ENCODE assay signal across 17 cellular contexts in genomic region chr2:9166579-9167392, GRCh38. TPM values are rescaled to one million over a fixed set of nuclear protein-coding genes. Genes with fewer than 3 reads are reported as not detected.
DNase-seq lines count a peak whose midpoint lies in the region; ATAC-seq and TF ChIP-seq lines count a peak whose summit lies in the region.
"Had no signal": no experiment of that assay in that cellular context is flagged by ENCODE, and none has a peak within 500 bp of the region (broad histone marks: within the 10 kb centered on the region; RNA-seq: fewer than 3 reads in every experiment).

No MANE protein-coding gene starts in this region.

- H3K9ac ChIP-seq in neural progenitor cell (no peak overlapping the region), mammary epithelial cell (ENCODE audit: insufficient read depth, low read length) (no peak overlapping the region)

- POLR2A ChIA-PET in PC-9 (lab: Charles Lee; ENCODE audit: unreplicated experiment) = no interaction called here
- POLR2A ChIA-PET in naive thymus-derived CD4-positive, alpha-beta T cell (lab: Charles Lee) = no interaction called here

- H3K4me1 ChIP-seq in PC-9 (replicated peaks; ENCODE audit: insufficient read depth) = peaks cover 80% of the 10 kb centered on the region
- H3K4me1 ChIP-seq in heart left ventricle = peaks cover 0 to 57% (median 7%) of the 10 kb centered on the region in 12 donors
- peaks cover 3% of the 10 kb centered on the region for H3K4me1 ChIP-seq in neural progenitor cell
- no peaks in the 10 kb centered on the region for H3K4me1 ChIP-seq in naive thymus-derived CD4-positive, alpha-beta T cell (ENCODE audit: control insufficient read depth in 2 of 2, insufficient read depth in 2 of 2, low read length in 2 of 2)
- H3K4me1 ChIP-seq in mammary epithelial cell (ENCODE audit: insufficient read depth, low read length) = peaks cover 24% of the 10 kb centered on the region
- H3K4me1 ChIP-seq: adrenal gland had no signal

- no peaks in the 10 kb centered on the region for H3K9me3 ChIP-seq in PC-9 (ENCODE audit: insufficient read depth, low read depth)
- no peaks in the 10 kb centered on the region for H3K9me3 ChIP-seq in heart left ventricle
- no peaks in the 10 kb centered on the region for H3K9me3 ChIP-seq in neural progenitor cell (ENCODE audit: low read depth)
- H3K9me3 ChIP-seq in naive thymus-derived CD4-positive, alpha-beta T cell (ENCODE audit: control insufficient read depth in 2 of 3, low read length in 3 of 3) = no peaks in the 10 kb centered on the region
- no peaks in the 10 kb centered on the region for H3K9me3 ChIP-seq in mammary epithelial cell (replicated peaks; ENCODE audit: insufficient read depth, low read length)
- H3K9me3 ChIP-seq: adrenal gland, SJSA1 had no signal

- TF ChIP-seq POLR2A in heart left ventricle (IDR thresholded peaks at IDR 0.05) = no peak

- whole genome bisulfite sequencing in heart left ventricle, 4 donors = 66 to 88% (median 82%) methylated on average over 11 of the region's 11 CpGs
- 93% methylated on average over 9 of the region's 11 CpGs for WGBS in mammary epithelial cell (ENCODE audit: low coverage, missing lambda C conversion rate)

- in situ Hi-C loops in mammary epithelial cell (cut with MboI; ENCODE audit: low sequenced_read_pairs in 2 of 2) = no loop called here

- H3K27me3 Mint-ChIP-seq in CD14-positive monocyte (ENCODE audit: low read depth in 3 of 3) (peaks cover 0 to 12% (median 0%) of the 10 kb centered on the region in 3 donors), neural progenitor cell (ENCODE audit: insufficient read depth, low read depth) (peaks cover 3% of the 10 kb centered on the region)
- peaks cover 5 to 22% (median 14%) of the 10 kb centered on the region in 5 donors for H3K27me3 Mint-ChIP-seq in naive thymus-derived CD4-positive, alpha-beta T cell

- peaks cover 57% of the 10 kb centered on the region for H3F3A ChIP-seq in PC-9 (ENCODE audit: insufficient read depth, low read depth)
- H3F3A ChIP-seq in neural progenitor cell (ENCODE audit: low read depth) = no peaks in the 10 kb centered on the region

- H3K27me3 ChIP-seq in PC-9 (ENCODE audit: insufficient read depth, low read depth) = no peaks in the 10 kb centered on the region
- H3K27me3 ChIP-seq in heart left ventricle = no peaks in the 10 kb centered on the region
- no peaks in the 10 kb centered on the region for H3K27me3 ChIP-seq in neural progenitor cell
- H3K27me3 ChIP-seq in naive thymus-derived CD4-positive, alpha-beta T cell (ENCODE audit: control insufficient read depth in 2 of 2, insufficient read depth in 2 of 2, low read length in 2 of 2) = no peaks in the 10 kb centered on the region
- H3K27me3 ChIP-seq in mammary epithelial cell (ENCODE audit: insufficient read depth, low read length) = no peaks in the 10 kb centered on the region
- H3K27me3 ChIP-seq: adrenal gland, SJSA1 had no signal

- H3K4me3 ChIP-seq in PC-9 = no peak overlapping the region
- no peak overlapping the region for H3K4me3 ChIP-seq in heart left ventricle
- no peak overlapping the region for H3K4me3 ChIP-seq in neural progenitor cell
- H3K4me3 ChIP-seq in naive thymus-derived CD4-positive, alpha-beta T cell (ENCODE audit: low read length) = no peak overlapping the region
- H3K4me3 ChIP-seq in mammary epithelial cell (replicated peaks in 1 of 3; ENCODE audit: insufficient read depth in 1 of 3, low read depth in 2 of 3, low read length in 3 of 3) = no peak overlapping the region
- H3K4me3 ChIP-seq: adrenal gland, SJSA1 had no signal

- H4K20me1 ChIP-seq in PC-9 (ENCODE audit: insufficient read depth) (no peaks in the 10 kb centered on the region), neural progenitor cell (ENCODE audit: low read depth) (no peaks in the 10 kb centered on the region), mammary epithelial cell (ENCODE audit: insufficient read depth, low read length) (no peaks in the 10 kb centered on the region)

- H3K9me3 Mint-ChIP-seq in CD14-positive monocyte (no peaks in the 10 kb centered on the region), neural progenitor cell (no peaks in the 10 kb centered on the region)
- peaks cover 0 to 1% (median 0%) of the 10 kb centered on the region in 11 donors for H3K9me3 Mint-ChIP-seq in naive thymus-derived CD4-positive, alpha-beta T cell

- H3K4me1 Mint-ChIP-seq in CD14-positive monocyte = peaks cover 57% of the 10 kb centered on the region
- peaks cover 26% of the 10 kb centered on the region for H3K4me1 Mint-ChIP-seq in neural progenitor cell
- peaks cover 0 to 8% (median 0%) of the 10 kb centered on the region in 7 donors for H3K4me1 Mint-ChIP-seq in naive thymus-derived CD4-positive, alpha-beta T cell
- H3K4me1 Mint-ChIP-seq: activated CD8-positive, alpha-beta memory T cell treated with anti-CD3 and anti-CD28 coated beads, Interleukin-2, amount 10 ng/mL, durations not matched to agents 7 days and 5 days had no signal

- H3K4me3 Mint-ChIP-seq in CD14-positive monocyte (no peak overlapping the region), neural progenitor cell (no peak overlapping the region)
- no peak overlapping the region for H3K4me3 Mint-ChIP-seq in naive thymus-derived CD4-positive, alpha-beta T cell
- H3K4me3 Mint-ChIP-seq: activated CD8-positive, alpha-beta memory T cell treated with anti-CD3 and anti-CD28 coated beads, Interleukin-2, amount 10 ng/mL, durations not matched to agents 7 days and 5 days had no signal

- intact Hi-C loops in CD14-positive monocyte (cut with micrococcal nuclease) = no loop called here
- intact Hi-C loops in PC-9 (cut with micrococcal nuclease; ENCODE audit: unreplicated experiment) = no loop called here
- intact Hi-C loops in heart left ventricle (cut with DNase I) = no loop called here
- intact Hi-C loops in naive thymus-derived CD4-positive, alpha-beta T cell (cut with micrococcal nuclease) = no loop called here
- intact Hi-C loops in mammary epithelial cell (cut with micrococcal nuclease) = no loop called here

- H3K79me2 ChIP-seq in PC-9 (ENCODE audit: low read depth) (no peaks in the 10 kb centered on the region), neural progenitor cell (ENCODE audit: low read depth) (no peaks in the 10 kb centered on the region), mammary epithelial cell (ENCODE audit: insufficient read depth, low read length) (no peaks in the 10 kb centered on the region)

- H3K9me2 ChIP-seq in PC-9 (ENCODE audit: insufficient read depth) = no peaks in the 10 kb centered on the region; the same call in 1 of the 2 replicates

- CTCF ChIA-PET in PC-9 (lab: Charles Lee) = no interaction called here
- CTCF ChIA-PET in naive thymus-derived CD4-positive, alpha-beta T cell (lab: Charles Lee) = no interaction called here
- CTCF ChIA-PET in mammary epithelial cell (lab: Charles Lee; ENCODE audit: low non-redundant PET) = no interaction called here

- peak overlapping the region; percentile 10; the same call in 1 of the 2 replicates for H3K4me2 ChIP-seq in PC-9
- H3K4me2 ChIP-seq in neural progenitor cell = no peak overlapping the region
- no peak overlapping the region for H3K4me2 ChIP-seq in mammary epithelial cell (ENCODE audit: insufficient read depth, low read depth, low read length)

- H2AFZ ChIP-seq in PC-9 (no peak overlapping the region), neural progenitor cell (replicated peaks) (no peak overlapping the region), mammary epithelial cell (ENCODE audit: low read depth, low read length) (no peak overlapping the region)

- H3K27ac Mint-ChIP-seq in CD14-positive monocyte (peak overlapping the region in 5 of 7 donors; percentile 42 to 75 (median 54)), neural progenitor cell (peak overlapping the region; percentile 76)
- no peak overlapping the region for H3K27ac Mint-ChIP-seq in naive thymus-derived CD4-positive, alpha-beta T cell
- H3K27ac Mint-ChIP-seq: activated CD8-positive, alpha-beta memory T cell treated with anti-CD3 and anti-CD28 coated beads, Interleukin-2, amount 10 ng/mL, durations not matched to agents 7 days and 5 days had no signal

- H3K36me3 ChIP-seq in PC-9 (ENCODE audit: low read depth) = no peaks in the 10 kb centered on the region
- H3K36me3 ChIP-seq in heart left ventricle = no peaks in the 10 kb centered on the region
- H3K36me3 ChIP-seq in neural progenitor cell = no peaks in the 10 kb centered on the region
- H3K36me3 ChIP-seq in naive thymus-derived CD4-positive, alpha-beta T cell (ENCODE audit: control insufficient read depth in 2 of 3, insufficient read depth in 3 of 3, low read length in 3 of 3) = no peaks in the 10 kb centered on the region
- H3K36me3 ChIP-seq in mammary epithelial cell (ENCODE audit: insufficient read depth, low read length) = no peaks in the 10 kb centered on the region
- H3K36me3 ChIP-seq: adrenal gland, SJSA1 had no signal

- no peaks in the 10 kb centered on the region for H3K36me3 Mint-ChIP-seq in CD14-positive monocyte
- H3K36me3 Mint-ChIP-seq in neural progenitor cell = no peaks in the 10 kb centered on the region
- no peaks in the 10 kb centered on the region for H3K36me3 Mint-ChIP-seq in naive thymus-derived CD4-positive, alpha-beta T cell
- H3K36me3 Mint-ChIP-seq: activated CD8-positive, alpha-beta memory T cell treated with anti-CD3 and anti-CD28 coated beads, Interleukin-2, amount 10 ng/mL, durations not matched to agents 7 days and 5 days had no signal

- no peak for TF ChIP-seq CTCF in CD14-positive monocyte (IDR thresholded peaks at IDR 0.05)
- no peak for TF ChIP-seq CTCF in PC-9 (conservative IDR thresholded peaks at IDR 0.05)
- TF ChIP-seq CTCF in heart left ventricle (IDR thresholded peaks at IDR 0.05) = no peak
- no peak for TF ChIP-seq CTCF in neural progenitor cell (IDR thresholded peaks at IDR 0.05)
- TF ChIP-seq CTCF in mammary epithelial cell (conservative IDR thresholded peaks at IDR 0.05 in 1 of 2, IDR thresholded peaks at IDR 0.05 in 1 of 2; ENCODE audit: extremely low read depth in 1 of 2, insufficient read depth in 1 of 2, low read depth in 1 of 2, low read length in 2 of 2) = no peak

- DNase-seq in CD14-positive monocyte (ENCODE audit: low spot score) (peak; percentile 38), PC-9 (no peak), heart left ventricle (peak in 2 of 5 donors; percentile 64 to 65), neural progenitor cell (ENCODE audit: low spot score) (no peak), medulla oblongata (ENCODE audit: extremely low spot score) (no peak), mammary epithelial cell (no peak), GM19240 (ENCODE audit: insufficient read length, low spot score) (no peak)
- no peak for DNase-seq in naive thymus-derived CD4-positive, alpha-beta T cell
- DNase-seq: activated CD4-positive, CD25-positive, alpha-beta regulatory T cell treated with anti-CD3 and anti-CD28 coated beads, Interleukin-2, amount 50 U/mL, for 72 hours; activated CD8-positive, alpha-beta memory T cell treated with anti-CD3 and anti-CD28 coated beads, Interleukin-2, amount 10 ng/mL, durations not matched to agents 7 days and 5 days; activated effector memory CD4-positive, alpha-beta T cell treated with Interleukin-2 at 50 U/mL for 16 hours; adrenal gland; NCI-H1417 treated with DMSO at 0.1 percent for 48 hours; NCI-H526 treated with DMSO at 0.1 percent for 48 hours; stimulated activated CD4-positive, alpha-beta T cell treated with anti-CD3 and anti-CD28 coated beads, Interleukin-15, amount 100 ng/mL, for 24 hours; stimulated activated naive CD4-positive, alpha-beta T cell treated with Interleukin-2 at 50 U/mL for 16 hours had no signal

- H3K27ac ChIP-seq in PC-9 (no peak overlapping the region), heart left ventricle (peak overlapping the region; percentile 12 to 77 (median 62)), neural progenitor cell (no peak overlapping the region), mammary epithelial cell (ENCODE audit: insufficient read depth, low read depth, low read length) (no peak overlapping the region)
- H3K27ac ChIP-seq in naive thymus-derived CD4-positive, alpha-beta T cell (ENCODE audit: low read depth, low read length) = no peak overlapping the region
- H3K27ac ChIP-seq: adrenal gland, SJSA1 had no signal

- peak; percentile 47 to 88 (median 71) for ATAC-seq in heart left ventricle
- no peak for ATAC-seq in naive thymus-derived CD4-positive, alpha-beta T cell
- ATAC-seq: activated CD8-positive, alpha-beta memory T cell treated with anti-CD3 and anti-CD28 coated beads, Interleukin-2, amount 10 ng/mL, durations not matched to agents 7 days and 5 days had no signal

- dilution Hi-C loops in mammary epithelial cell (cut with HindIII; ENCODE audit: low sequenced_read_pairs) = no loop called here

- no TSS peak for BruUV-seq in PC-9 (replicated peaks; lab: Mats Ljungman, UMichigan)
- no TSS peak for BruUV-seq in mammary epithelial cell (replicated peaks; lab: Mats Ljungman, UMichigan)

RNA-seq across cellular contexts. Expression of gene ASAP2, which starts 39.8 kb away (rescaled TPM):
- polyA plus RNA-seq in CD14-positive monocyte = under 1 TPM; 0.08 to 0.20 TPM
- total RNA-seq in PC-9 (2021) = 60.3 and 66.8 TPM in 2 replicates
- 10 to 100 TPM in 7 of 9 donors, 1 to 10 TPM in 2; 7.4 to 17.0 (median 12.9) TPM for total RNA-seq in heart left ventricle
- 1 to 10 TPM; 6.7 to 8.0 TPM for polyA plus RNA-seq in heart left ventricle
- 26.1 and 31.7 TPM in 2 replicates for total RNA-seq in neural progenitor cell (ENCODE audit: low replicate concordance)
- total RNA-seq in naive thymus-derived CD4-positive, alpha-beta T cell = 1 to 10 TPM in 1 of 5 experiments, under 1 TPM in 2, not detected in 2; 0.10 to 1.2 (median 0.45) TPM
- polyA plus RNA-seq in naive thymus-derived CD4-positive, alpha-beta T cell = not detected
- 100 to 1,000 TPM in 1 of 2 donors, 10 to 100 TPM in 1; 40.8 to 137 TPM for total RNA-seq in mammary epithelial cell
- polyA plus RNA-seq in mammary epithelial cell = 56.4 TPM
- polyA minus RNA-seq in mammary epithelial cell = 60.0 TPM

Comparison
In these comparisons a context has a peak if more than half of its experiments do, and no peak if none do; other contexts are left out.
1. H3K27ac Mint-ChIP-seq: peak in CD14-positive monocyte (5 of 7) and neural progenitor cell (single experiment); none in naive thymus-derived CD4-positive, alpha-beta T cell (0 of 9).
2. H3K27ac ChIP-seq: peak in heart left ventricle (12 of 12); none in PC-9 (single experiment), neural progenitor cell (single experiment), naive thymus-derived CD4-positive, alpha-beta T cell (single experiment) and mammary epithelial cell (single experiment).